In the genomic region with DNA sequence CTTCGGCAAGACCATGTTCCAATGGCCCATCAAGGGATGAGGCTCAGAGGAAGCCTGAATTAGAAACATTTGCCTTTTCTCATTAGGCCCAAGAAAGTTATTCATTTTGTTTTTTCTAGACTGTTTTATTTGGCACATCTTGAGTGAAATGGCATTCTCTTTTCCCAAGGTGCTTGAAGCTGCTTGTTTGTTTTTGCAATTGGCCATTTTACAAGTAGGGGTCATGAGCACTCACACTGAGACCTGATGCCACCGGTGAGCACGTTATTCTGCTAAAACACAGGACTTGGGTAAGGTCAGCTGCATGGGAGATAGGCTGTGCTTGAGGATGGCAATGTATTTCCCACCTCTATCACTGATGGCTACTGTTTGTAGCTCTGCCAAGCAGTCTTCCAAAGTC, we compare ENCODE assay signal across 20 cellular contexts.
"Had no signal": no experiment of that assay in that cellular context is flagged by ENCODE, and none has a peak within 500 bp of the region (broad histone marks: within the 10 kb centered on the region; RNA-seq: fewer than 3 reads in every experiment).

No MANE protein-coding gene starts in this region.

- H3K4me3 ChIP-seq: SJSA1, SK-N-MC had no signal

- H3K27ac ChIP-seq: SJSA1, SK-N-MC had no signal

- DNase-seq: IMR-90, Karpas-422, KG1, MM.1S, NCI-H1092 treated with DMSO at 0.1 percent for 48 hours, NCI-H1436, NCI-H187, NCI-H2029, NCI-H2081 treated with DMSO at 0.1 percent for 48 hours, NCI-H2171, NCI-H226, NCI-H446, NCI-H510A, NCI-H524 treated with DMSO at 0.1 percent for 48 hours, NCI-H82, Right ventricle myocardium superior, RPMI8226, SIG-M5 had no signal

- H3K9me3 ChIP-seq: SJSA1 had no signal

- H3K36me3 ChIP-seq: SJSA1 had no signal

- H3K27me3 ChIP-seq: SJSA1 had no signal
